Comparison of ENCODE assay signal across 8 cellular contexts in the genomic region with DNA sequence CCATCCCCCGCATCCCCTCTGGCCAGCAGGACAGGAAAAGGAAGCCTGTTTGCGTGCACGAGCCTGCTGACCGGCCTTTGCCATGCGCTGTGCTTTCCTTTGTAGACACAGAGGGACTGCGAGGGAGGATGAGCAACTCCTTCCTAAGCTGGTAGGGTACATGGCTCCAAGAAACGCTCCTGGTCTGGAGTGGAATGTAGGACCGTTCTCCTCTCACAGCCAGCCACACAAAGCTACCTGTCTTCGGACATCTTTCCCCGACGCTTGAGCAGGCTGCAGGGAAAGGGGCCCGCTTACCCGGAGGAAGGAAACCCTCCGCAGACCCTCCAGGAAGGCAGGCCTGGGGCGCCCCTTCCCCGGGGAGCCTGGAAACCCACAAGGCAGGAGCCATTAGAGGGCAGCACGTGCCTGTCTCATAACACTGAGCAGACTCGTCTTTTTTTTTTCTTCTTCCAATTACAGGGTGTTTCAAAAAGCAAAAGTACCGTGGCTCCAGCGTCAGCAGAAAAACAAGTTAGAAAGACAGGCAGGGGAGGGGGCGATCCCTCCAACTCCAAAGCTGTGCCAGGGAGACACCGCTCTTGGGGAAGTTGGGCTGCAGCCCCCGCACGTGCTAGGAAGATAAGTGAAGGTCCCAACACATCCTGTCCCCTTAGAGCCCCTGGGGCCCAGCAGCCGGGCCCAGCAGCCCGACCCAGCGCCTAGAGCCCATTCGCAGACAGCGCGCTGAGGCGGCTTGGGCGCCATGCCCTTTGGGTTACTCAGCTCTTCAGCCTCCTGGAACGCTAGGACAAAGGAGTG.
DNase-seq lines count a peak whose midpoint lies in the region; ATAC-seq and TF ChIP-seq lines count a peak whose summit lies in the region.

No MANE protein-coding gene starts in this region.

- intact Hi-C loops in Calu3 (cut with micrococcal nuclease; ENCODE audit: unreplicated experiment): loop anchor here (5.0 kb wide), 1 partner anchor 518 kb away; no protein-coding TSS in a partner anchor

- H3K4me1 Mint-ChIP-seq in Calu3 (ENCODE audit: low read depth, unreplicated experiment): peaks cover 37% of the 10 kb centered on the region
- H3K4me1 Mint-ChIP-seq in nephron progenitor cell: peaks cover 72% of the 10 kb centered on the region

- peaks cover 0 to 30% (median 3%) of the 10 kb centered on the region in 4 donors for H3K4me1 ChIP-seq in Peyer's patch

- no peak for ATAC-seq in HG02981 (IDR thresholded peaks at IDR 0.05; ENCODE audit: unreplicated experiment)

- no peak overlapping the region; the same call in 1 of the 2 replicates for H3K4me3 ChIP-seq in HL-60 (replicated peaks; ENCODE audit: insufficient read depth, low read length)
- peak overlapping the region; percentile 4 to 41 (median 25) for H3K4me3 ChIP-seq in Peyer's patch
- H3K4me3 ChIP-seq in fibroblast of the aortic adventitia (ENCODE audit: low read depth, low read length): peak overlapping the region; percentile 37

- DNase-seq in Calu3 (peak; percentile 58), HL-60 (ENCODE audit: low read depth in 1 of 2, low spot score in 1 of 2) (peak; percentile 86 to 91), Peyer's patch (peak; percentile 48 to 85 (median 82)), fibroblast of the aortic adventitia (ENCODE audit: low read depth) (peak; percentile 85), nephron progenitor cell (peak; percentile 77)
- DNase-seq in activated effector memory CD4-positive, alpha-beta T cell treated with Interleukin-2 at 50 U/mL for 16 hours: peak; percentile 10

- no TSS peak for BruUV-seq in Calu3 (replicated peaks; lab: Mats Ljungman, UMichigan)

- no peaks in the 10 kb centered on the region for H3K9me3 ChIP-seq in Peyer's patch

- TF ChIP-seq POLR2A in Peyer's patch (IDR thresholded peaks at IDR 0.05): no peak

- peaks cover 11% of the 10 kb centered on the region for H3K36me3 Mint-ChIP-seq in Calu3 (ENCODE audit: insufficient read depth, unreplicated experiment)
- no peaks in the 10 kb centered on the region for H3K36me3 Mint-ChIP-seq in nephron progenitor cell (ENCODE audit: low read depth)

- CTCF ChIA-PET in Calu3 (lab: Charles Lee): interaction anchor here (0.6 to 2.0 kb wide), 5 partner anchors 12 to 518 kb away, joined by 3 to 6 read pairs (median 3); no protein-coding TSS in a partner anchor

- no peaks in the 10 kb centered on the region for H3K9me3 Mint-ChIP-seq in Calu3 (ENCODE audit: low read depth, unreplicated experiment)
- H3K9me3 Mint-ChIP-seq in nephron progenitor cell: no peaks in the 10 kb centered on the region

- H3K27me3 Mint-ChIP-seq in Calu3 (ENCODE audit: unreplicated experiment) (no peaks in the 10 kb centered on the region), nephron progenitor cell (ENCODE audit: low read depth, poor library complexity) (peaks cover 3% of the 10 kb centered on the region)

- TF ChIP-seq CTCF in Calu3 (IDR thresholded peaks at IDR 0.05; ENCODE audit: unreplicated experiment) (peak; percentile 47), HL-60 (IDR thresholded peaks at IDR 0.05; ENCODE audit: insufficient read depth, low read length) (peak; percentile 31), Peyer's patch (IDR thresholded peaks at IDR 0.05) (peak in 5 of 6 experiments; percentile 19 to 75 (median 54)), fibroblast of the aortic adventitia (IDR thresholded peaks at IDR 0.05; ENCODE audit: insufficient read depth, low read length) (peak; percentile 49), nephron progenitor cell (IDR thresholded peaks at IDR 0.05) (peak; percentile 55)

- H3K27ac Mint-ChIP-seq in Calu3 (ENCODE audit: unreplicated experiment) (peak overlapping the region; percentile 77), nephron progenitor cell (peak overlapping the region; percentile 90)

- H3K36me3 ChIP-seq in Peyer's patch: no peaks in the 10 kb centered on the region

- no peaks in the 10 kb centered on the region for H3K27me3 ChIP-seq in HL-60 (ENCODE audit: insufficient read depth, poor library complexity, severe bottlenecking)
- H3K27me3 ChIP-seq in Peyer's patch: no peaks in the 10 kb centered on the region

- H3K4me3 Mint-ChIP-seq in Calu3 (ENCODE audit: low read depth, unreplicated experiment): peak overlapping the region; percentile 62
- peak overlapping the region; percentile 65 for H3K4me3 Mint-ChIP-seq in nephron progenitor cell

- H3K27ac ChIP-seq in HL-60 (replicated peaks) (peak overlapping the region; percentile 99), Peyer's patch (peak overlapping the region; percentile 56 to 93 (median 80)), temporal lobe (ENCODE audit: low read depth, low read length) (peak overlapping the region; percentile 67)

Comparison
In these comparisons a context has a peak if more than half of its experiments do, and no peak if none do; other contexts are left out.
1. DNase-seq: peak in every context shown above with its lines; median percentile 88 in HL-60; 85 in fibroblast of the aortic adventitia; 82 in Peyer's patch; 77 in nephron progenitor cell; 58 in Calu3; 10 in activated effector memory CD4-positive, alpha-beta T cell treated with Interleukin-2 at 50 U/mL for 16 hours.